1 cellular context compared by ENCODE assay signal in genomic region chr9:128370752-128371621, GRCh38.
TF ChIP-seq lines count a peak whose summit lies in the region.

TSS of gene URM1 (plus strand) at chr9:128371374. CDS start at chr9:128371381, 7 bp downstream.

TF ChIP-seq in HepG2, 621 proteins besides CTCF, POLR2A, EP300 and RAD21 (continued from another document):
- TF ChIP-seq RERE (CRISPR knock-in tag; IDR thresholded peaks at IDR 0.05; ENCODE audit: low read depth) = no peak
- TF ChIP-seq POGZ (CRISPR knock-in tag; IDR thresholded peaks at IDR 0.05) = no peak
- TF ChIP-seq ZNF563 (CRISPR knock-in tag; IDR thresholded peaks at IDR 0.05) = peak; percentile 73
- TF ChIP-seq ZBTB7B (CRISPR knock-in tag; IDR thresholded peaks at IDR 0.05) = no peak
- TF ChIP-seq PATZ1 (CRISPR knock-in tag; IDR thresholded peaks at IDR 0.05) = peak; percentile 44
- TF ChIP-seq ZNF746 (CRISPR knock-in tag; IDR thresholded peaks at IDR 0.05) = peak; percentile 85
- no peak for TF ChIP-seq RARA (CRISPR knock-in tag; IDR thresholded peaks at IDR 0.05)
- TF ChIP-seq MIXL1 (CRISPR knock-in tag; IDR thresholded peaks at IDR 0.05) = peak; percentile 72
- TF ChIP-seq HIVEP1 (CRISPR knock-in tag; IDR thresholded peaks at IDR 0.05) = no peak
- TF ChIP-seq ZNF788 (CRISPR knock-in tag; IDR thresholded peaks at IDR 0.05; ENCODE audit: borderline replicate concordance) = no peak; the same call in 1 of the 2 replicates
- TF ChIP-seq STAG1 (CRISPR knock-in tag; IDR thresholded peaks at IDR 0.05) = no peak
- TF ChIP-seq BRF2 (CRISPR knock-in tag; IDR thresholded peaks at IDR 0.05) = 0 out of 2 replicates have a peak, but pooled peaks have one; percentile 24
- 0 out of 2 replicates have a peak, but pooled peaks have one; percentile 37 for TF ChIP-seq ZNF564 (CRISPR knock-in tag; IDR thresholded peaks at IDR 0.05)
- no peak; the same call in 1 of the 2 replicates for TF ChIP-seq ZNF605 (CRISPR knock-in tag; IDR thresholded peaks at IDR 0.05)
- TF ChIP-seq PHF20 (CRISPR knock-in tag; IDR thresholded peaks at IDR 0.05) = peak; percentile 96
- TF ChIP-seq SPEN (CRISPR knock-in tag; IDR thresholded peaks at IDR 0.05; ENCODE audit: low read depth) = peak; percentile 42; the same call in 1 of the 2 replicates
- TF ChIP-seq ZNF496 (CRISPR knock-in tag; IDR thresholded peaks at IDR 0.05; ENCODE audit: insufficient replicate concordance) = no peak
- TF ChIP-seq NFYB (CRISPR knock-in tag; IDR thresholded peaks at IDR 0.05) = peak; percentile 56; the same call in 1 of the 2 replicates
- 0 out of 4 replicates have a peak, but pooled peaks of 1 of the 2 experiments have one; percentile 14 for TF ChIP-seq NR2F1 (CRISPR knock-in tag; IDR thresholded peaks at IDR 0.05)
- peak; percentile 64 for TF ChIP-seq ZMAT3 (CRISPR knock-in tag; conservative IDR thresholded peaks at IDR 0.05)
- TF ChIP-seq PAF1 (CRISPR knock-in tag; IDR thresholded peaks at IDR 0.05) = no peak
- 0 out of 2 replicates have a peak, but pooled peaks have one; percentile 9 for TF ChIP-seq ZNF44 (CRISPR knock-in tag; IDR thresholded peaks at IDR 0.05)
- no peak for TF ChIP-seq ZXDC (CRISPR knock-in tag; IDR thresholded peaks at IDR 0.05)
- TF ChIP-seq MNT (IDR thresholded peaks at IDR 0.05) = no peak
- TF ChIP-seq MXD3 (CRISPR knock-in tag; IDR thresholded peaks at IDR 0.05) = peak; percentile 71; the same call in 1 of the 2 replicates
- TF ChIP-seq GABPA (IDR thresholded peaks at IDR 0.05; ENCODE audit: low read depth, low read length) = peak; percentile 88
- TF ChIP-seq GABPA (CRISPR knock-in tag; IDR thresholded peaks at IDR 0.05; ENCODE audit: low read depth) = peak; percentile 97
- TF ChIP-seq ARHGAP35 (CRISPR knock-in tag; IDR thresholded peaks at IDR 0.05; ENCODE audit: borderline replicate concordance) = no peak
- no peak for TF ChIP-seq ZNF644 (CRISPR knock-in tag; IDR thresholded peaks at IDR 0.05; ENCODE audit: low read depth)
- TF ChIP-seq DNMT3B (CRISPR knock-in tag; conservative IDR thresholded peaks at IDR 0.05) = no peak
- peak; percentile 93 for TF ChIP-seq TFAP4 (IDR thresholded peaks at IDR 0.05; ENCODE audit: borderline replicate concordance, low read depth)
- TF ChIP-seq ZNF691 (CRISPR knock-in tag; IDR thresholded peaks at IDR 0.05; ENCODE audit: borderline replicate concordance, low read depth) = 0 out of 2 replicates have a peak, but pooled peaks have one; percentile 23
- no peak for TF ChIP-seq NCOA1 (CRISPR knock-in tag; IDR thresholded peaks at IDR 0.05)
